ENCODE assay signal across 1 cellular context in genomic region chr9:133767008-133767407, GRCh38.
TF ChIP-seq lines count a peak whose summit lies in the region.

No MANE protein-coding gene starts in this region.

TF ChIP-seq in HEK293, 187 proteins besides CTCF, POLR2A, EP300 and RAD21 (continued from another document):
- TF ChIP-seq ZSCAN30 (tag by site-specific recombination; IDR thresholded peaks at IDR 0.05) (no peak), REST (tag by site-specific recombination; IDR thresholded peaks at IDR 0.05) (no peak), ZNF510 (tag by site-specific recombination; IDR thresholded peaks at IDR 0.05; ENCODE audit: insufficient replicate concordance) (no peak), ZNF239 (tag by site-specific recombination; IDR thresholded peaks at IDR 0.05) (no peak), ZNF501 (tag by site-specific recombination; IDR thresholded peaks at IDR 0.05) (no peak), ZNF626 (tag by site-specific recombination; IDR thresholded peaks at IDR 0.05) (no peak), ZNF169 (tag by site-specific recombination; IDR thresholded peaks at IDR 0.05) (no peak), SP2 (tag by site-specific recombination; IDR thresholded peaks at IDR 0.05) (no peak), ZNF311 (tag by site-specific recombination; IDR thresholded peaks at IDR 0.05; ENCODE audit: borderline replicate concordance) (no peak), ZNF302 (tag by site-specific recombination; IDR thresholded peaks at IDR 0.05; ENCODE audit: low read depth) (no peak), ZNF610 (tag by site-specific recombination; IDR thresholded peaks at IDR 0.05; ENCODE audit: borderline replicate concordance) (no peak), ZNF266 (tag by site-specific recombination; IDR thresholded peaks at IDR 0.05; ENCODE audit: low read depth) (no peak), ZNF174 (tag by site-specific recombination; IDR thresholded peaks at IDR 0.05) (no peak), ZNF830 (tag by site-specific recombination; IDR thresholded peaks at IDR 0.05; ENCODE audit: low read depth) (no peak), ZNF654 (tag by site-specific recombination; IDR thresholded peaks at IDR 0.05; ENCODE audit: low read depth) (no peak), ZNF518A (tag by site-specific recombination; conservative IDR thresholded peaks at IDR 0.05; ENCODE audit: low read depth) (no peak), ZNF670 (tag by site-specific recombination; IDR thresholded peaks at IDR 0.05; ENCODE audit: low read depth) (no peak)
